Comparison of ENCODE assay signal across 1 cellular context in genomic region chr17:82615084-82616020, GRCh38.
TF ChIP-seq lines count a peak whose summit lies in the region.

No MANE protein-coding gene starts in this region.

TF ChIP-seq in HepG2, 621 proteins besides CTCF, POLR2A, EP300 and RAD21:
- TF ChIP-seq, protein P1, sequence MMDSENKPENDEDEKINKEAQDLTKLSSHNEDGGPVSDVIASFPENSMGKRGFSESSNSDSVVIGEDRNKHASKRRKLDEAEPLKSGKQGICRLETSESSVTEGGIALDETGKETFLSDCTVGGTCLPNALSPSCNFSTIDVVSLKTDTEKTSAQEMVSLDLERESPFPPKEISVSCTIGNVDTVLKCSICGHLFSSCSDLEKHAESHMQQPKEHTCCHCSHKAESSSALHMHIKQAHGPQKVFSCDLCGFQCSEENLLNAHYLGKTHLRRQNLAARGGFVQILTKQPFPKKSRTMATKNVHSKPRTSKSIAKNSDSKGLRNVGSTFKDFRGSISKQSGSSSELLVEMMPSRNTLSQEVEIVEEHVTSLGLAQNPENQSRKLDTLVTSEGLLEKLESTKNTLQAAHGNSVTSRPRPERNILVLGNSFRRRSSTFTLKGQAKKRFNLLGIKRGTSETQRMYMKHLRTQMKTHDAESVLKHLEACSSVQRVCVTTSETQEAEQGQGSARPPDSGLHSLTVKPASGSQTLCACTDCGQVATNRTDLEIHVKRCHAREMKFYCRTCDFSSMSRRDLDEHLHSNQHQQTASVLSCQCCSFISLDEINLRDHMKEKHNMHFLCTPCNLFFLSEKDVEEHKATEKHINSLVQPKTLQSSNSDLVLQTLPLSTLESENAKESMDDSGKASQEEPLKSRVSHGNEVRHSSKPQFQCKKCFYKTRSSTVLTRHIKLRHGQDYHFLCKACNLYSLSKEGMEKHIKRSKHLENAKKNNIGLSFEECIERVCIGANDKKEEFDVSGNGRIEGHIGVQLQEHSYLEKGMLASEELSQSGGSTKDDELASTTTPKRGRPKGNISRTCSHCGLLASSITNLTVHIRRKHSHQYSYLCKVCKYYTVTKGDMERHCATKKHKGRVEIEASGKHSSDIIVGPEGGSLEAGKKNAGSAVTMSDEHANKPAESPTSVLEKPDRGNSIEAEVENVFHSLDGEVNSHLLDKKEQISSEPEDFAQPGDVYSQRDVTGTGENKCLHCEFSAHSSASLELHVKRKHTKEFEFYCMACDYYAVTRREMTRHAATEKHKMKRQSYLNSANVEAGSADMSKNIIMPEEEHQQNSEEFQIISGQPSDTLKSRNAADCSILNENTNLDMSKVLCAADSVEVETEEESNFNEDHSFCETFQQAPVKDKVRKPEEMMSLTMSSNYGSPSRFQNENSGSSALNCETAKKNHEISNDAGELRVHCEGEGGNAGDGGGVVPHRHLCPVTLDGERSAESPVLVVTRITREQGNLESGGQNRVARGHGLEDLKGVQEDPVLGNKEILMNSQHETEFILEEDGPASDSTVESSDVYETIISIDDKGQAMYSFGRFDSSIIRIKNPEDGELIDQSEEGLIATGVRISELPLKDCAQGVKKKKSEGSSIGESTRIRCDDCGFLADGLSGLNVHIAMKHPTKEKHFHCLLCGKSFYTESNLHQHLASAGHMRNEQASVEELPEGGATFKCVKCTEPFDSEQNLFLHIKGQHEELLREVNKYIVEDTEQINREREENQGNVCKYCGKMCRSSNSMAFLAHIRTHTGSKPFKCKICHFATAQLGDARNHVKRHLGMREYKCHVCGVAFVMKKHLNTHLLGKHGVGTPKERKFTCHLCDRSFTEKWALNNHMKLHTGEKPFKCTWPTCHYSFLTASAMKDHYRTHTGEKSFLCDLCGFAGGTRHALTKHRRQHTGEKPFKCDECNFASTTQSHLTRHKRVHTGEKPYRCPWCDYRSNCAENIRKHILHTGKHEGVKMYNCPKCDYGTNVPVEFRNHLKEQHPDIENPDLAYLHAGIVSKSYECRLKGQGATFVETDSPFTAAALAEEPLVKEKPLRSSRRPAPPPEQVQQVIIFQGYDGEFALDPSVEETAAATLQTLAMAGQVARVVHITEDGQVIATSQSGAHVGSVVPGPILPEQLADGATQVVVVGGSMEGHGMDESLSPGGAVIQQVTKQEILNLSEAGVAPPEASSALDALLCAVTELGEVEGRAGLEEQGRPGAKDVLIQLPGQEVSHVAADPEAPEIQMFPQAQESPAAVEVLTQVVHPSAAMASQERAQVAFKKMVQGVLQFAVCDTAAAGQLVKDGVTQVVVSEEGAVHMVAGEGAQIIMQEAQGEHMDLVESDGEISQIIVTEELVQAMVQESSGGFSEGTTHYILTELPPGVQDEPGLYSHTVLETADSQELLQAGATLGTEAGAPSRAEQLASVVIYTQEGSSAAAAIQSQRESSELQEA (CRISPR knock-in tag; IDR thresholded peaks at IDR 0.05; ENCODE audit: not compliant biosample characterization), result no peak
- TF ChIP-seq ZBTB38 (CRISPR knock-in tag; IDR thresholded peaks at IDR 0.05), result peak; percentile 75
- TF ChIP-seq MIER2 (CRISPR knock-in tag; IDR thresholded peaks at IDR 0.05), result no peak
- TF ChIP-seq STAG1 (CRISPR knock-in tag; IDR thresholded peaks at IDR 0.05), result peak; percentile 45
- TF ChIP-seq ZBTB33 (CRISPR knock-in tag; IDR thresholded peaks at IDR 0.05), result peak; percentile 87
- TF ChIP-seq AGO2 (optimal IDR thresholded peaks at IDR 0.05; ENCODE audit: low read depth, low read length), result peak; percentile 43
- TF ChIP-seq ZNF768 (CRISPR knock-in tag; IDR thresholded peaks at IDR 0.05), result 0 out of 2 replicates have a peak, but pooled peaks have one; percentile 11
- TF ChIP-seq ONECUT2 (CRISPR knock-in tag; IDR thresholded peaks at IDR 0.05), result no peak
- TF ChIP-seq ZNF687 (CRISPR knock-in tag; IDR thresholded peaks at IDR 0.05), result peak; percentile 43
